1 cellular context compared by ENCODE assay signal in the genomic region with DNA sequence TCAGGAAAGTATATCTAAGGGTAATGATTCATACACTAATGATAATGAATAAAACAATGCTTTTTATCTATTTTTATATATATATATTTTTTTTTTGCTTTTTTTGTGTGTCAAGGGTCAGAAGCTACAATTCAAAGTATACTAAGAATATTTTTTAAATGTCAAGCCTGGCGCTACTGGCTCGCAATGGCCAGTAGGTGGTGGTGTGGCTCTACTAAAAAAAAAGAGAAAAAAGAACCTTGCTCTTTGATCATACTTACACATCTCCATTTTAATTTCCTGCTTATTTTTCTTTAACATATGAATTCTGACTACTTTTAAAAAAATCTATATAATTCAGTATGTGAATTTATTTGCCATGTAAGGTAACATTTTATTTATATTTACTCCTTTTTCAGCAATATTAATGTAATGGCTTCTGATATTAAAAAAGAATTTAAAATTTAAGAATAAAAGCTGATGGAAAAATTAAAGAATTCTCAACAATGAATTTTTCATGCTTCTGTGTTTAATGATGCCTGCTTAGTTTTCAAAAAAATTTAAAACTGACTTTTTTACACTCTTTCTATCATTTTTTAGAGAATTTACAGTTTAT.
TF ChIP-seq lines count a peak whose summit lies in the region.

No MANE protein-coding gene starts in this region.

TF ChIP-seq in GM23338, 12 proteins besides CTCF, POLR2A, EP300 and RAD21 (continued from another document):
- TF ChIP-seq, protein P1, sequence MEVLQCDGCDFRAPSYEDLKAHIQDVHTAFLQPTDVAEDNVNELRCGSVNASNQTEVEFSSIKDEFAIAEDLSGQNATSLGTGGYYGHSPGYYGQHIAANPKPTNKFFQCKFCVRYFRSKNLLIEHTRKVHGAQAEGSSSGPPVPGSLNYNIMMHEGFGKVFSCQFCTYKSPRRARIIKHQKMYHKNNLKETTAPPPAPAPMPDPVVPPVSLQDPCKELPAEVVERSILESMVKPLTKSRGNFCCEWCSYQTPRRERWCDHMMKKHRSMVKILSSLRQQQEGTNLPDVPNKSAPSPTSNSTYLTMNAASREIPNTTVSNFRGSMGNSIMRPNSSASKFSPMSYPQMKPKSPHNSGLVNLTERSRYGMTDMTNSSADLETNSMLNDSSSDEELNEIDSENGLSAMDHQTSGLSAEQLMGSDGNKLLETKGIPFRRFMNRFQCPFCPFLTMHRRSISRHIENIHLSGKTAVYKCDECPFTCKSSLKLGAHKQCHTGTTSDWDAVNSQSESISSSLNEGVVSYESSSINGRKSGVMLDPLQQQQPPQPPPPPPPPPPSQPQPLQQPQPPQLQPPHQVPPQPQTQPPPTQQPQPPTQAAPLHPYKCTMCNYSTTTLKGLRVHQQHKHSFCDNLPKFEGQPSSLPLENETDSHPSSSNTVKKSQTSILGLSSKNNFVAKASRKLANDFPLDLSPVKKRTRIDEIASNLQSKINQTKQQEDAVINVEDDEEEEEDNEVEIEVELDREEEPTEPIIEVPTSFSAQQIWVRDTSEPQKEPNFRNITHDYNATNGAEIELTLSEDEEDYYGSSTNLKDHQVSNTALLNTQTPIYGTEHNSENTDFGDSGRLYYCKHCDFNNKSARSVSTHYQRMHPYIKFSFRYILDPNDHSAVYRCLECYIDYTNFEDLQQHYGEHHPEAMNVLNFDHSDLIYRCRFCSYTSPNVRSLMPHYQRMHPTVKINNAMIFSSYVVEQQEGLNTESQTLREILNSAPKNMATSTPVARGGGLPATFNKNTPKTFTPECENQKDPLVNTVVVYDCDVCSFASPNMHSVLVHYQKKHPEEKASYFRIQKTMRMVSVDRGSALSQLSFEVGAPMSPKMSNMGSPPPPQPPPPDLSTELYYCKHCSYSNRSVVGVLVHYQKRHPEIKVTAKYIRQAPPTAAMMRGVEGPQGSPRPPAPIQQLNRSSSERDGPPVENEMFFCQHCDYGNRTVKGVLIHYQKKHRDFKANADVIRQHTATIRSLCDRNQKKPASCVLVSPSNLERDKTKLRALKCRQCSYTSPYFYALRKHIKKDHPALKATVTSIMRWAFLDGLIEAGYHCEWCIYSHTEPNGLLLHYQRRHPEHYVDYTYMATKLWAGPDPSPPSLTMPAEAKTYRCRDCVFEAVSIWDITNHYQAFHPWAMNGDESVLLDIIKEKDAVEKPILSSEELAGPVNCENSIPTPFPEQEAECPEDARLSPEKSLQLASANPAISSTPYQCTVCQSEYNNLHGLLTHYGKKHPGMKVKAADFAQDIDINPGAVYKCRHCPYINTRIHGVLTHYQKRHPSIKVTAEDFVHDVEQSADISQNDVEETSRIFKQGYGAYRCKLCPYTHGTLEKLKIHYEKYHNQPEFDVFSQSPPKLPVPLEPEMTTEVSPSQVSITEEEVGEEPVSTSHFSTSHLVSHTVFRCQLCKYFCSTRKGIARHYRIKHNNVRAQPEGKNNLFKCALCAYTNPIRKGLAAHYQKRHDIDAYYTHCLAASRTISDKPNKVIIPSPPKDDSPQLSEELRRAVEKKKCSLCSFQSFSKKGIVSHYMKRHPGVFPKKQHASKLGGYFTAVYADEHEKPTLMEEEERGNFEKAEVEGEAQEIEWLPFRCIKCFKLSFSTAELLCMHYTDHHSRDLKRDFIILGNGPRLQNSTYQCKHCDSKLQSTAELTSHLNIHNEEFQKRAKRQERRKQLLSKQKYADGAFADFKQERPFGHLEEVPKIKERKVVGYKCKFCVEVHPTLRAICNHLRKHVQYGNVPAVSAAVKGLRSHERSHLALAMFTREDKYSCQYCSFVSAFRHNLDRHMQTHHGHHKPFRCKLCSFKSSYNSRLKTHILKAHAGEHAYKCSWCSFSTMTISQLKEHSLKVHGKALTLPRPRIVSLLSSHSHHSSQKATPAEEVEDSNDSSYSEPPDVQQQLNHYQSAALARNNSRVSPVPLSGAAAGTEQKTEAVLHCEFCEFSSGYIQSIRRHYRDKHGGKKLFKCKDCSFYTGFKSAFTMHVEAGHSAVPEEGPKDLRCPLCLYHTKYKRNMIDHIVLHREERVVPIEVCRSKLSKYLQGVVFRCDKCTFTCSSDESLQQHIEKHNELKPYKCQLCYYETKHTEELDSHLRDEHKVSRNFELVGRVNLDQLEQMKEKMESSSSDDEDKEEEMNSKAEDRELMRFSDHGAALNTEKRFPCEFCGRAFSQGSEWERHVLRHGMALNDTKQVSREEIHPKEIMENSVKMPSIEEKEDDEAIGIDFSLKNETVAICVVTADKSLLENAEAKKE (CRISPR knock-in tag; IDR thresholded peaks at IDR 0.05): no peak
- TF ChIP-seq, protein P2, sequence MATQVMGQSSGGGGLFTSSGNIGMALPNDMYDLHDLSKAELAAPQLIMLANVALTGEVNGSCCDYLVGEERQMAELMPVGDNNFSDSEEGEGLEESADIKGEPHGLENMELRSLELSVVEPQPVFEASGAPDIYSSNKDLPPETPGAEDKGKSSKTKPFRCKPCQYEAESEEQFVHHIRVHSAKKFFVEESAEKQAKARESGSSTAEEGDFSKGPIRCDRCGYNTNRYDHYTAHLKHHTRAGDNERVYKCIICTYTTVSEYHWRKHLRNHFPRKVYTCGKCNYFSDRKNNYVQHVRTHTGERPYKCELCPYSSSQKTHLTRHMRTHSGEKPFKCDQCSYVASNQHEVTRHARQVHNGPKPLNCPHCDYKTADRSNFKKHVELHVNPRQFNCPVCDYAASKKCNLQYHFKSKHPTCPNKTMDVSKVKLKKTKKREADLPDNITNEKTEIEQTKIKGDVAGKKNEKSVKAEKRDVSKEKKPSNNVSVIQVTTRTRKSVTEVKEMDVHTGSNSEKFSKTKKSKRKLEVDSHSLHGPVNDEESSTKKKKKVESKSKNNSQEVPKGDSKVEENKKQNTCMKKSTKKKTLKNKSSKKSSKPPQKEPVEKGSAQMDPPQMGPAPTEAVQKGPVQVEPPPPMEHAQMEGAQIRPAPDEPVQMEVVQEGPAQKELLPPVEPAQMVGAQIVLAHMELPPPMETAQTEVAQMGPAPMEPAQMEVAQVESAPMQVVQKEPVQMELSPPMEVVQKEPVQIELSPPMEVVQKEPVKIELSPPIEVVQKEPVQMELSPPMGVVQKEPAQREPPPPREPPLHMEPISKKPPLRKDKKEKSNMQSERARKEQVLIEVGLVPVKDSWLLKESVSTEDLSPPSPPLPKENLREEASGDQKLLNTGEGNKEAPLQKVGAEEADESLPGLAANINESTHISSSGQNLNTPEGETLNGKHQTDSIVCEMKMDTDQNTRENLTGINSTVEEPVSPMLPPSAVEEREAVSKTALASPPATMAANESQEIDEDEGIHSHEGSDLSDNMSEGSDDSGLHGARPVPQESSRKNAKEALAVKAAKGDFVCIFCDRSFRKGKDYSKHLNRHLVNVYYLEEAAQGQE (IDR thresholded peaks at IDR 0.05; ENCODE audit: unreplicated experiment): no peak
- no peak for TF ChIP-seq POLR2AphosphoS5 (IDR thresholded peaks at IDR 0.05; ENCODE audit: low read depth)
- TF ChIP-seq ZNF114 (CRISPR knock-in tag; IDR thresholded peaks at IDR 0.05): no peak
- TF ChIP-seq CREB1 (CRISPR knock-in tag; IDR thresholded peaks at IDR 0.05; ENCODE audit: low read depth): no peak
- TF ChIP-seq EZH2 (IDR thresholded peaks at IDR 0.05; ENCODE audit: low read depth, unreplicated experiment): no peak
- no peak for TF ChIP-seq ZNF331 (CRISPR knock-in tag; IDR thresholded peaks at IDR 0.05; ENCODE audit: low read depth)
- no peak for TF ChIP-seq JUNB (IDR thresholded peaks at IDR 0.05; ENCODE audit: unreplicated experiment)
- no peak for TF ChIP-seq EZH2phosphoT487 (IDR thresholded peaks at IDR 0.05; ENCODE audit: unreplicated experiment)
- TF ChIP-seq STAT1 (IDR thresholded peaks at IDR 0.05; ENCODE audit: unreplicated experiment): no peak
